7 cellular contexts compared by ENCODE assay signal in the genomic region with DNA sequence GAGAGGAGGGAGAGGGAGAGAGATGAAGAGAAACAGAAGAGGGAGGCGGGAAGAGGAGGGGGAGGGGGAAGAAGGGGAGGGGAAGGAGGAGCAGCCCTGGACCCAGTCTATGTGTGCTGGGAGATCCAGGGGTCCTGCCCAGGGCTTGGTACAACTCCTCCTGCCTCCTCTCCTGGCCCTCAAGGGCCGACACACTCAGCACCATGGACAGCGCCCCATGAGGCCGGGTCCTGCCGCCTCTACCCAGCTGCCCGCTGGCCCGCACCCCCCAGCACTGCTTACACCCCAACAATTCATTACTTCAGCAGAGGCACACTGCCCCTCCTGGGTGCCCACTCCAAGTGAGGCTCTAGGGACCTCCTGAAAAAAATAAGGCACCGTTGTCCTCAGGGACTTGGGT. TPM values are rescaled to one million over a fixed set of nuclear protein-coding genes. Genes with fewer than 3 reads are reported as not detected.
DNase-seq lines count a peak whose midpoint lies in the region; FAIRE-seq and TF ChIP-seq lines count a peak whose summit lies in the region.
"Not testable (repeated sequence)": the region's sequence is repeated elsewhere in the genome, so short reads cannot be mapped to it uniquely, and the experiment has no call there.

No MANE protein-coding gene starts in this region.

- H3K4me3 Mint-ChIP-seq in H9; endodermal cell; progenitor cell of endocrine pancreas (ENCODE audit: low read depth): not testable (repeated sequence)

- not testable (repeated sequence) for H3K79me2 ChIP-seq in H9 (ENCODE audit: insufficient read depth, low read length)

- H3K4me1 ChIP-seq in H9 (ENCODE audit: insufficient read depth, low read length); endodermal cell (ENCODE audit: control insufficient read depth, insufficient read depth, low read length); kidney (ENCODE audit: control insufficient read depth in 1 of 2, insufficient read depth in 1 of 2, low read depth in 1 of 2, low read length in 2 of 2): not testable (repeated sequence)

- intact Hi-C loops in kidney (cut with DNase I): not testable (repeated sequence)

- H3K18ac ChIP-seq in H9 (ENCODE audit: insufficient read length, low read depth, low read length): not testable (repeated sequence)

- not testable (repeated sequence) for H3K27ac Mint-ChIP-seq in H9, endodermal cell, progenitor cell of endocrine pancreas

- FAIRE-seq in kidney (lab: Jason Lieb, UNC): not testable (repeated sequence)

- not testable (repeated sequence) for H3K36me3 ChIP-seq in endodermal cell (ENCODE audit: control insufficient read depth, insufficient read depth, low read length); kidney (ENCODE audit: control insufficient read depth in 1 of 2, insufficient read depth in 2 of 2, low read length in 2 of 2)

- H3K23me2 ChIP-seq in H9 (ENCODE audit: insufficient read length, low read depth, low read length, poor library complexity, severe bottlenecking): not testable (repeated sequence)

- not testable (repeated sequence) for H3K36me3 Mint-ChIP-seq in H9 (ENCODE audit: insufficient read depth in 1 of 3, low read depth in 3 of 3); endodermal cell (ENCODE audit: low read depth); progenitor cell of endocrine pancreas (ENCODE audit: insufficient read depth)

- H3T11ph ChIP-seq in H9 (ENCODE audit: low read length): not testable (repeated sequence)

- H4K20me1 ChIP-seq in H9 (ENCODE audit: control insufficient read depth, insufficient read depth, insufficient read length): not testable (repeated sequence)

- H3K9me3 Mint-ChIP-seq in H9; endodermal cell; progenitor cell of endocrine pancreas (ENCODE audit: low read depth): not testable (repeated sequence)

- not testable (repeated sequence) for H3K23ac ChIP-seq in H9 (ENCODE audit: insufficient read length, low read depth, low read length)

- H4K5ac ChIP-seq in H9 (ENCODE audit: insufficient read length, low read depth, low read length): not testable (repeated sequence)

- H3K4me3 ChIP-seq in endodermal cell (ENCODE audit: low read length); kidney (ENCODE audit: low read length in 2 of 2): not testable (repeated sequence)

- H3K56ac ChIP-seq in H9 (ENCODE audit: insufficient read length, low read depth, low read length): not testable (repeated sequence)

- not testable (repeated sequence) for H2BK15ac ChIP-seq in H9 (ENCODE audit: low read depth, low read length)

- H4K8ac ChIP-seq in H9 (replicated peaks; ENCODE audit: insufficient read length, low read depth, low read length): not testable (repeated sequence)

- H2BK12ac ChIP-seq in H9 (ENCODE audit: insufficient read length, low read depth, low read length): not testable (repeated sequence)

- H3K9me3 ChIP-seq in H9 (ENCODE audit: control insufficient read depth, low read depth, low read length); endodermal cell (ENCODE audit: control insufficient read depth, low read length); kidney (ENCODE audit: control insufficient read depth in 1 of 2, low read length in 2 of 2): not testable (repeated sequence)

- H3K4me1 Mint-ChIP-seq in H9; endodermal cell; progenitor cell of endocrine pancreas (ENCODE audit: low read depth): not testable (repeated sequence)

- not testable (repeated sequence) for H3K79me1 ChIP-seq in H9 (ENCODE audit: insufficient read depth, low read depth, low read length, poor library complexity, severe bottlenecking)

- not testable (repeated sequence) for H3K4ac ChIP-seq in H9 (ENCODE audit: low read depth, low read length)

- no CpG with 5 or more reads among the region's 8 CpGs for whole genome bisulfite sequencing in H9 (ENCODE audit: extremely low coverage, insufficient read length, low lambda C conversion rate)
- WGBS in endodermal cell (ENCODE audit: insufficient coverage in 1 of 2, insufficient read length in 1 of 2), 2 experiments: 10% methylated on average over 4 of the region's 8 CpGs; no CpG with 5 or more reads in 1 of the 2 experiments

- not testable (repeated sequence) for H3K9ac ChIP-seq in H9 (ENCODE audit: extremely low read depth, insufficient read length, low read length); endodermal cell (ENCODE audit: extremely low read depth, low read length, poor library complexity, severe bottlenecking); kidney (ENCODE audit: low read length in 2 of 2)

- TF ChIP-seq CTCF in H9 (conservative IDR thresholded peaks at IDR 0.05); endodermal cell (conservative IDR thresholded peaks at IDR 0.05); kidney (IDR thresholded peaks at IDR 0.05; ENCODE audit: borderline replicate concordance, extremely low read depth, insufficient read depth); progenitor cell of endocrine pancreas (IDR thresholded peaks at IDR 0.05; ENCODE audit: unreplicated experiment): not testable (repeated sequence)

- H2BK5ac ChIP-seq in H9 (ENCODE audit: insufficient read length, low read length): not testable (repeated sequence)

- H2AFZ ChIP-seq in H9 (ENCODE audit: low read length): not testable (repeated sequence)

- H4K91ac ChIP-seq in H9 (ENCODE audit: insufficient read length, low read depth, low read length): not testable (repeated sequence)

- H2BK20ac ChIP-seq in H9 (ENCODE audit: low read depth, low read length, poor library complexity, severe bottlenecking): not testable (repeated sequence)

- H3K14ac ChIP-seq in H9 (ENCODE audit: insufficient read depth, low read length): not testable (repeated sequence)

- H3K4me2 ChIP-seq in H9 (ENCODE audit: insufficient read depth, insufficient read length, low read length): not testable (repeated sequence)

- DNase-seq in H9 (peak; percentile 67), OCI-M1 (lab: John Stamatoyannopoulos, UW) (peak; percentile 28), activated gamma-delta T cell treated with Interleukin-2 at 50 U/mL for 16 hours (peak; percentile 8), endodermal cell (peak; percentile 85), kidney (peak; percentile 39), progenitor cell of endocrine pancreas (ENCODE audit: low spot score, unreplicated experiment) (peak; percentile 59)
- peak; percentile 52 for DNase-seq in activated CD4-positive, alpha-beta T cell treated with anti-CD3 and anti-CD28 coated beads for 48 hours

- not testable (repeated sequence) for H2BK120ac ChIP-seq in H9 (ENCODE audit: low read depth, low read length, poor library complexity, severe bottlenecking)

- not testable (repeated sequence) for H3K27ac ChIP-seq in H9 (ENCODE audit: insufficient read length, low read depth, low read length); endodermal cell (ENCODE audit: low read depth, low read length); kidney (ENCODE audit: low read depth in 2 of 2, low read length in 2 of 2)

- H3K27me3 Mint-ChIP-seq in H9 (ENCODE audit: low read depth): peaks cover 43% of the 10 kb centered on the region
- peaks cover 36% of the 10 kb centered on the region for H3K27me3 Mint-ChIP-seq in endodermal cell (ENCODE audit: insufficient read depth)
- H3K27me3 Mint-ChIP-seq in progenitor cell of endocrine pancreas: peaks cover 30% of the 10 kb centered on the region

- H2AK5ac ChIP-seq in H9 (ENCODE audit: insufficient read length, low read length): not testable (repeated sequence)

- not testable (repeated sequence) for H3K27me3 ChIP-seq in H9 (ENCODE audit: insufficient read depth, low read length)
- peaks cover 31% of the 10 kb centered on the region for H3K27me3 ChIP-seq in endodermal cell (ENCODE audit: control insufficient read depth, insufficient read depth, low read length, poor library complexity, severe bottlenecking)

RNA-seq across cellular contexts. Expression of a gene that starts 26.5 kb away (rescaled TPM):
- total RNA-seq in H9 (2021): 0.22 and 0.28 TPM in 2 replicates
- 1 to 10 TPM; 5.2 to 6.9 TPM for total RNA-seq in endodermal cell
- 0.93 TPM for polyA plus RNA-seq in endodermal cell (2013, experiment 1 of 2)
- 1.8 TPM for polyA plus RNA-seq in endodermal cell (2013, experiment 2 of 2)
- 3.8 TPM for total RNA-seq in kidney
- 0.69 TPM for polyA plus RNA-seq in kidney (ENCODE audit: insufficient read depth, low read depth, low replicate concordance)
- total RNA-seq in progenitor cell of endocrine pancreas: 5.5 and 6.1 TPM in 2 replicates

Comparison
In these comparisons a context has a peak if more than half of its experiments do, and no peak if none do; other contexts are left out.
1. DNase-seq: peak in every context shown above with its lines; median percentile 85 in endodermal cell; 67 in H9; 59 in progenitor cell of endocrine pancreas; 52 in activated CD4-positive, alpha-beta T cell treated with anti-CD3 and anti-CD28 coated beads for 48 hours; 39 in kidney; 28 in OCI-M1; 8 in activated gamma-delta T cell treated with Interleukin-2 at 50 U/mL for 16 hours.